18 cellular contexts compared by ENCODE assay signal in genomic region chr22:28143961-28144745, GRCh38.
DNase-seq lines count a peak whose midpoint lies in the region; ATAC-seq and TF ChIP-seq lines count a peak whose summit lies in the region.
"Had no signal": no experiment of that assay in that cellular context is flagged by ENCODE, and none has a peak within 500 bp of the region (broad histone marks: within the 10 kb centered on the region; RNA-seq: fewer than 3 reads in every experiment).

No MANE protein-coding gene starts in this region.

- no peak overlapping the region for H3K4me3 Mint-ChIP-seq in neural crest cell
- no peak overlapping the region for H3K4me3 Mint-ChIP-seq in activated naive CD4-positive, alpha-beta T cell treated with anti-CD3 and anti-CD28 coated beads, Interleukin-2, amount 10 ng/mL, durations not matched to agents 7 days and 5 days
- H3K4me3 Mint-ChIP-seq: CD4-positive, alpha-beta T cell; GM23338 had no signal

- ATAC-seq in left ventricle myocardium superior (peak; percentile 42), right cardiac atrium (no peak), esophagus mucosa (peak; percentile 39), GM18873 (IDR thresholded peaks at IDR 0.05; ENCODE audit: low FRiP score, unreplicated experiment) (no peak)
- ATAC-seq: GM23338, HCT116 had no signal

- H3K27ac ChIP-seq in right cardiac atrium (ENCODE audit: low read length) (no peak overlapping the region), uterus (peak overlapping the region; percentile 53 to 65)
- H3K27ac ChIP-seq: Peyer's patch had no signal

- WGBS in right cardiac atrium = 77% methylated on average over 3 of the region's 3 CpGs

- no peak for TF ChIP-seq POLR2A in uterus (IDR thresholded peaks at IDR 0.05)

- H3K36me3 ChIP-seq in uterus = no peaks in the 10 kb centered on the region
- H3K36me3 ChIP-seq: Peyer's patch had no signal

- intact Hi-C loops in left ventricle myocardium superior (cut with micrococcal nuclease) (no loop called here), right cardiac atrium (cut with DNase I) (no loop called here), uterus (cut with DNase I; ENCODE audit: low total_unique reads) (no loop called here)

- no peaks in the 10 kb centered on the region for H3K27me3 Mint-ChIP-seq in neural crest cell (ENCODE audit: low read depth)
- H3K27me3 Mint-ChIP-seq in activated naive CD4-positive, alpha-beta T cell treated with anti-CD3 and anti-CD28 coated beads, Interleukin-2, amount 10 ng/mL, durations not matched to agents 7 days and 5 days = peaks cover 4% of the 10 kb centered on the region
- H3K27me3 Mint-ChIP-seq: CD4-positive, alpha-beta T cell had no signal

- H3K4me1 Mint-ChIP-seq in neural crest cell = peaks cover 69% of the 10 kb centered on the region
- H3K4me1 Mint-ChIP-seq in activated naive CD4-positive, alpha-beta T cell treated with anti-CD3 and anti-CD28 coated beads, Interleukin-2, amount 10 ng/mL, durations not matched to agents 7 days and 5 days = no peaks in the 10 kb centered on the region

- H3K9me3 Mint-ChIP-seq in neural crest cell = no peaks in the 10 kb centered on the region
- H3K9me3 Mint-ChIP-seq in activated naive CD4-positive, alpha-beta T cell treated with anti-CD3 and anti-CD28 coated beads, Interleukin-2, amount 10 ng/mL, durations not matched to agents 7 days and 5 days = no peaks in the 10 kb centered on the region
- H3K9me3 Mint-ChIP-seq: CD4-positive, alpha-beta T cell; GM23338 had no signal

- no peak for TF ChIP-seq CTCF in neural crest cell (conservative IDR thresholded peaks at IDR 0.05)
- TF ChIP-seq CTCF in uterus (IDR thresholded peaks at IDR 0.05) = no peak

- H3K4me3 ChIP-seq in right cardiac atrium (ENCODE audit: low read length) (no peak overlapping the region), uterus (no peak overlapping the region)
- H3K4me3 ChIP-seq: GM23338, Peyer's patch had no signal

- H3K9me3 ChIP-seq in right cardiac atrium (ENCODE audit: control insufficient read depth, low read length) (no peaks in the 10 kb centered on the region), uterus (no peaks in the 10 kb centered on the region)
- H3K9me3 ChIP-seq: Caco-2, Peyer's patch had no signal

- no peak for DNase-seq in left ventricle myocardium superior
- DNase-seq in right cardiac atrium = no peak
- no peak for DNase-seq in neural crest cell (ENCODE audit: low read depth, low spot score)
- DNase-seq in uterus = no peak
- no peak for DNase-seq in NCI-H748 treated with DMSO at 0.1 percent for 48 hours (lab: John Stamatoyannopoulos, UW)
- no peak for DNase-seq in activated naive CD4-positive, alpha-beta T cell treated with anti-CD3 and anti-CD28 coated beads, Interleukin-2, amount 10 ng/mL, durations not matched to agents 7 days and 5 days
- DNase-seq: Caco-2; CD4-positive, alpha-beta T cell; KBM-7; NCI-H1105; NCI-H2081 treated with DMSO at 0.1 percent for 48 hours; NK-92 treated with Interleukin-12 subunit alpha and Interleukin-12 subunit beta, amount 100 ng/mL, for 24 hours; Peyer's patch; SHP77 had no signal

- H3K4me1 ChIP-seq in right cardiac atrium (ENCODE audit: control insufficient read depth, insufficient read depth, low read length) (peaks cover 2% of the 10 kb centered on the region), uterus (peaks cover 19 to 38% of the 10 kb centered on the region in 2 donors)
- H3K4me1 ChIP-seq: Peyer's patch had no signal

- CTCF ChIA-PET in activated naive CD4-positive, alpha-beta T cell treated with anti-CD3 and anti-CD28 coated beads, Interleukin-2, amount 10 ng/mL, durations not matched to agents 7 days and 5 days (lab: Charles Lee) = no interaction called here

- H3K27me3 ChIP-seq in right cardiac atrium (ENCODE audit: control insufficient read depth, insufficient read depth) (no peaks in the 10 kb centered on the region), uterus (no peaks in the 10 kb centered on the region)
- H3K27me3 ChIP-seq: Peyer's patch had no signal

- H3K27ac Mint-ChIP-seq in neural crest cell (ENCODE audit: unreplicated experiment) = peak overlapping the region; percentile 29
- no peak overlapping the region for H3K27ac Mint-ChIP-seq in activated naive CD4-positive, alpha-beta T cell treated with anti-CD3 and anti-CD28 coated beads, Interleukin-2, amount 10 ng/mL, durations not matched to agents 7 days and 5 days
- H3K27ac Mint-ChIP-seq: CD4-positive, alpha-beta T cell; GM23338 had no signal

- H3K36me3 Mint-ChIP-seq in neural crest cell (ENCODE audit: low read depth) = no peaks in the 10 kb centered on the region
- H3K36me3 Mint-ChIP-seq in activated naive CD4-positive, alpha-beta T cell treated with anti-CD3 and anti-CD28 coated beads, Interleukin-2, amount 10 ng/mL, durations not matched to agents 7 days and 5 days = no peaks in the 10 kb centered on the region

Comparison
In these comparisons a context has a peak if more than half of its experiments do, and no peak if none do; other contexts are left out.
1. ATAC-seq: peak in left ventricle myocardium superior (single experiment) and esophagus mucosa (single experiment); none in right cardiac atrium (0 of 2) and GM18873 (single experiment).